Comparison of ENCODE assay signal across 19 cellular contexts in genomic region chr6:73688351-73688750, GRCh38. TPM values are rescaled to one million over a fixed set of nuclear protein-coding genes. Genes with fewer than 3 reads are reported as not detected.
"Had no signal": no experiment of that assay in that cellular context is flagged by ENCODE, and none has a peak within 500 bp of the region (broad histone marks: within the 10 kb centered on the region; RNA-seq: fewer than 3 reads in every experiment).

No MANE protein-coding gene starts in this region.

- DNase-seq: Karpas-422, KBM-7, MM.1S, NCI-H1092 treated with DMSO at 0.1 percent for 48 hours, NCI-H1436, NCI-H187, NCI-H2029, NCI-H2081 treated with DMSO at 0.1 percent for 48 hours, NCI-H2171, NCI-H226, NCI-H446, NCI-H510A, NCI-H524 treated with DMSO at 0.1 percent for 48 hours, NCI-H69, NCI-H774, Right ventricle myocardium superior, RPMI8226 had no signal

- ATAC-seq: SK-N-SH treated with all-trans-retinoic acid at 6 μM for 48 hours had no signal

RNA-seq across cellular contexts. Expression of gene CD109, which starts 7.7 kb away (rescaled TPM):
- total RNA-seq: HT-29 had no signal
